In genomic region chr9:118650407-118650806, GRCh38 we compare ENCODE assay signal across 1 cellular context.
TF ChIP-seq lines count a peak whose summit lies in the region.

No MANE protein-coding gene starts in this region.

TF ChIP-seq in GM23338, 12 proteins besides CTCF, POLR2A, EP300 and RAD21 (continued from another document):
- TF ChIP-seq ZNF462 (CRISPR knock-in tag; IDR thresholded peaks at IDR 0.05) (no peak), NANOG (IDR thresholded peaks at IDR 0.05; ENCODE audit: borderline replicate concordance) (no peak), STAT1 (IDR thresholded peaks at IDR 0.05; ENCODE audit: unreplicated experiment) (no peak), EZH2phosphoT487 (IDR thresholded peaks at IDR 0.05; ENCODE audit: unreplicated experiment) (no peak), POLR2AphosphoS5 (IDR thresholded peaks at IDR 0.05; ENCODE audit: low read depth) (no peak), JUNB (IDR thresholded peaks at IDR 0.05; ENCODE audit: unreplicated experiment) (no peak), ZNF114 (CRISPR knock-in tag; IDR thresholded peaks at IDR 0.05) (no peak), REST (IDR thresholded peaks at IDR 0.05; ENCODE audit: unreplicated experiment) (no peak)
